Comparison of ENCODE assay signal across 10 cellular contexts in genomic region chr1:25197982-25198681, GRCh38. TPM values are rescaled to one million over a fixed set of nuclear protein-coding genes. Genes with fewer than 3 reads are reported as not detected.
DNase-seq lines count a peak whose midpoint lies in the region; ATAC-seq and TF ChIP-seq lines count a peak whose summit lies in the region.
"Had no signal": no experiment of that assay in that cellular context is flagged by ENCODE, and none has a peak within 500 bp of the region (broad histone marks: within the 10 kb centered on the region; RNA-seq: fewer than 3 reads in every experiment).

No MANE protein-coding gene starts in this region.

- no peak for TF ChIP-seq RAD21 in IMR-90 (IDR thresholded peaks at IDR 0.05; ENCODE audit: low read length)

- no peak overlapping the region for H2BK5ac ChIP-seq in IMR-90 (ENCODE audit: low read depth, low read length, poor library complexity, severe bottlenecking)

- no peaks in the 10 kb centered on the region for H3K9me3 Mint-ChIP-seq in activated naive CD8-positive, alpha-beta T cell treated with anti-CD3 and anti-CD28 coated beads for 36 hours

- no peak overlapping the region for H3K27ac ChIP-seq in IMR-90 (ENCODE audit: insufficient read depth, low read length)
- no peak overlapping the region for H3K27ac ChIP-seq in testis
- H3K27ac ChIP-seq: cardiac muscle cell had no signal

- no peak overlapping the region for H3K9ac ChIP-seq in IMR-90 (ENCODE audit: low read depth, low read length)

- H3K4me3 ChIP-seq in IMR-90 (ENCODE audit: insufficient read depth, low read depth, low read length) (no peak overlapping the region), mucosa of descending colon (no peak overlapping the region), testis (no peak overlapping the region)
- H3K4me3 ChIP-seq: cardiac muscle cell had no signal

- no peak for ATAC-seq in IMR-90 (ENCODE audit: low read depth)
- ATAC-seq in mucosa of descending colon, result peak; percentile 82
- ATAC-seq in HG03439 (IDR thresholded peaks at IDR 0.05; ENCODE audit: unreplicated experiment), result no peak

- DNase-seq in AG20443 (ENCODE audit: low spot score) (peak; percentile 63), IMR-90 (no peak), mucosa of descending colon (peak in 2 of 3 donors; percentile 50 to 66), testis (no peak), HPDE6-E6E7 (ENCODE audit: extremely low spot score) (no peak), NCI-H1694 treated with DMSO at 0.1 percent for 48 hours (lab: John Stamatoyannopoulos, UW) (no peak)
- no peak for DNase-seq in activated naive CD8-positive, alpha-beta T cell treated with anti-CD3 and anti-CD28 coated beads for 36 hours
- DNase-seq: NCI-H226 had no signal

- no peaks in the 10 kb centered on the region for H4K20me1 ChIP-seq in IMR-90 (ENCODE audit: insufficient read depth, low read length)

- no peak overlapping the region for H3K27ac Mint-ChIP-seq in activated naive CD8-positive, alpha-beta T cell treated with anti-CD3 and anti-CD28 coated beads for 36 hours

- H3K9me3 ChIP-seq in IMR-90 (ENCODE audit: control insufficient read depth, insufficient read depth, low read length), result no peaks in the 10 kb centered on the region
- no peaks in the 10 kb centered on the region for H3K9me3 ChIP-seq in mucosa of descending colon
- H3K9me3 ChIP-seq in testis, result no peaks in the 10 kb centered on the region

- no peak overlapping the region for H2AK5ac ChIP-seq in IMR-90 (ENCODE audit: low read depth, low read length)

- POLR2A ChIA-PET in IMR-90 (lab: Charles Lee; ENCODE audit: unreplicated experiment), result no interaction called here

- H3K36me3 ChIP-seq in IMR-90 (ENCODE audit: control insufficient read depth, insufficient read depth, low read length), result no peaks in the 10 kb centered on the region
- H3K36me3 ChIP-seq in mucosa of descending colon (ENCODE audit: low read depth), result no peaks in the 10 kb centered on the region
- no peaks in the 10 kb centered on the region for H3K36me3 ChIP-seq in testis (ENCODE audit: low read depth, missing control alignments)
- H3K36me3 ChIP-seq: cardiac muscle cell had no signal

- BruUV-seq in IMR-90 (replicated peaks; lab: Mats Ljungman, UMichigan), result no TSS peak

- H3K4me2 ChIP-seq in IMR-90 (ENCODE audit: low read depth, low read length), result no peak overlapping the region

- no peak overlapping the region for H2AFZ ChIP-seq in IMR-90 (replicated peaks; ENCODE audit: low read length, poor library complexity)

- peak overlapping the region; percentile 40 for H3K4me3 Mint-ChIP-seq in activated naive CD8-positive, alpha-beta T cell treated with anti-CD3 and anti-CD28 coated beads for 36 hours

- no peaks in the 10 kb centered on the region for H3K27me3 Mint-ChIP-seq in activated naive CD8-positive, alpha-beta T cell treated with anti-CD3 and anti-CD28 coated beads for 36 hours

- no peak overlapping the region for H4K8ac ChIP-seq in IMR-90 (ENCODE audit: low read depth in 2 of 2, low read length in 2 of 2)

- no peak overlapping the region for H3K56ac ChIP-seq in IMR-90 (ENCODE audit: extremely low read depth, insufficient read depth, low read length)

- H3K18ac ChIP-seq in IMR-90 (ENCODE audit: low read depth, low read length), result no peak overlapping the region

- no peaks in the 10 kb centered on the region for H3K9me1 ChIP-seq in IMR-90 (ENCODE audit: insufficient read depth, low read length)

- in situ Hi-C loops in IMR-90 (cut with MboI; ENCODE audit: low sequenced_read_pairs), result no loop called here

- no peak overlapping the region for H2BK15ac ChIP-seq in IMR-90 (ENCODE audit: low read depth, low read length)

- H3K79me1 ChIP-seq in IMR-90 (ENCODE audit: low read depth in 1 of 2, low read length in 2 of 2), result no peaks in the 10 kb centered on the region

- H3K4me1 ChIP-seq in IMR-90 (ENCODE audit: control insufficient read depth, insufficient read depth, low read length) (no peaks in the 10 kb centered on the region; the same call in 1 of the 2 replicates), mucosa of descending colon (ENCODE audit: low read depth) (peaks cover 31% of the 10 kb centered on the region), testis (no peaks in the 10 kb centered on the region)

- no peak overlapping the region for H2BK120ac ChIP-seq in IMR-90 (ENCODE audit: low read depth, low read length)

- peaks cover 67% of the 10 kb centered on the region for H3K27me3 ChIP-seq in IMR-90 (ENCODE audit: control insufficient read depth, insufficient read depth, low read length)
- no peaks in the 10 kb centered on the region for H3K27me3 ChIP-seq in testis
- H3K27me3 ChIP-seq: cardiac muscle cell had no signal

- H3K36me3 Mint-ChIP-seq in activated naive CD8-positive, alpha-beta T cell treated with anti-CD3 and anti-CD28 coated beads for 36 hours, result no peaks in the 10 kb centered on the region

- H4K5ac ChIP-seq in IMR-90 (ENCODE audit: low read depth, low read length), result no peak overlapping the region

- TF ChIP-seq CTCF in IMR-90 (conservative IDR thresholded peaks at IDR 0.05; ENCODE audit: low read depth, low read length) (no peak), mucosa of descending colon (IDR thresholded peaks at IDR 0.05) (no peak), testis (IDR thresholded peaks at IDR 0.05) (no peak)

- no peak overlapping the region for H3K23ac ChIP-seq in IMR-90 (ENCODE audit: low read depth, low read length)

- H2AK9ac ChIP-seq in IMR-90 (replicated peaks; ENCODE audit: low read depth, low read length, poor library complexity), result peak overlapping the region; percentile 45

- H3K14ac ChIP-seq in IMR-90 (replicated peaks; ENCODE audit: low read depth, low read length), result no peak overlapping the region

- dilution Hi-C loops in IMR-90 (cut with HindIII; ENCODE audit: low sequenced_read_pairs, unreplicated experiment), result no loop called here

- intact Hi-C loops in IMR-90 (cut with micrococcal nuclease) (no loop called here), mucosa of descending colon (cut with DNase I, micrococcal nuclease) (no loop called here), testis (cut with DNase I; ENCODE audit: low total_unique reads) (no loop called here)

- no peak overlapping the region for H3K4ac ChIP-seq in IMR-90 (ENCODE audit: low read depth, low read length)

- WGBS in IMR-90 (ENCODE audit: extremely low coverage in 2 of 2, insufficient read length in 1 of 2), 2 experiments, result 60% methylated on average over 2 of the region's 11 CpGs; no CpG with 5 or more reads in 1 of the 2 experiments
- WGBS in testis, 2 donors, result 53 to 61% methylated on average over 11 of the region's 11 CpGs

- H3K4me1 Mint-ChIP-seq in activated naive CD8-positive, alpha-beta T cell treated with anti-CD3 and anti-CD28 coated beads for 36 hours, result peaks cover 14% of the 10 kb centered on the region

- TF ChIP-seq POLR2A in IMR-90 (IDR thresholded peaks at IDR 0.05; ENCODE audit: low read depth, low read length) (no peak), testis (IDR thresholded peaks at IDR 0.05) (no peak)

- no peak overlapping the region for H4K91ac ChIP-seq in IMR-90 (ENCODE audit: insufficient read depth, low read depth, low read length)

- CTCF ChIA-PET in IMR-90 (lab: Yijun Ruan, JAX), result no interaction called here

- no peak overlapping the region for H2BK20ac ChIP-seq in IMR-90 (ENCODE audit: low read depth, low read length)

TF ChIP-seq in IMR-90, 13 proteins besides CTCF, POLR2A, EP300 and RAD21:
- TF ChIP-seq RCOR1 (IDR thresholded peaks at IDR 0.05; ENCODE audit: insufficient replicate concordance, low read length), result no peak
- no peak for TF ChIP-seq SMC3 (IDR thresholded peaks at IDR 0.05; ENCODE audit: low read depth, low read length)
- no peak for TF ChIP-seq CEBPB (IDR thresholded peaks at IDR 0.05; ENCODE audit: low read depth, low read length)

RNA-seq across cellular contexts. Expression of gene SYF2, which starts 34.2 kb away (rescaled TPM):
- total RNA-seq in IMR-90 (2012; rRNA removed) (8.6 and 22.2 TPM in 2 replicates), mucosa of descending colon (10 to 100 TPM; 44.0 to 57.9 (median 48.2) TPM), testis (10 to 100 TPM; 33.9 to 38.2 TPM)
- polyA plus RNA-seq in IMR-90 (2012; rRNA removed) (16.8 and 19.5 TPM in 2 replicates), testis (ENCODE audit: insufficient read depth, low read depth, low replicate concordance) (40.7 TPM)
- 1.9 and 2.6 TPM in 2 replicates for polyA plus RNA-seq in IMR-90 (2012; cell fraction: cytosol; rRNA removed)
- polyA plus RNA-seq in IMR-90 (2012; cell fraction: nucleus; rRNA removed; ENCODE audit: low replicate concordance), result 0.99 and 6.8 TPM in 2 replicates
- total RNA-seq in activated naive CD8-positive, alpha-beta T cell treated with anti-CD3 and anti-CD28 coated beads for 36 hours, result 10 to 100 TPM; 34.8 to 36.6 TPM

RNA-seq across cellular contexts. Expression of gene RSRP1, which starts 49.1 kb away (rescaled TPM):
- total RNA-seq in IMR-90 (2012; rRNA removed) (71.0 and 73.9 TPM in 2 replicates), mucosa of descending colon (100 to 1,000 TPM; 151 to 179 (median 153) TPM), testis (100 to 1,000 TPM; 171 to 175 TPM)
- polyA plus RNA-seq in IMR-90 (2012; rRNA removed) (41.5 and 71.0 TPM in 2 replicates), testis (ENCODE audit: insufficient read depth, low read depth, low replicate concordance) (73.7 TPM)
- 11.6 and 22.6 TPM in 2 replicates for polyA plus RNA-seq in IMR-90 (2012; cell fraction: cytosol; rRNA removed)
- 417 and 584 TPM in 2 replicates for polyA plus RNA-seq in IMR-90 (2012; cell fraction: nucleus; rRNA removed; ENCODE audit: low replicate concordance)
- 10 to 100 TPM; 63.1 to 67.6 TPM for total RNA-seq in activated naive CD8-positive, alpha-beta T cell treated with anti-CD3 and anti-CD28 coated beads for 36 hours

Comparison
In these comparisons a context has a peak if more than half of its experiments do, and no peak if none do; other contexts are left out.
1. DNase-seq: peak in AG20443 (single experiment) and mucosa of descending colon (2 of 3); none in IMR-90 (single experiment), activated naive CD8-positive, alpha-beta T cell treated with anti-CD3 and anti-CD28 coated beads for 36 hours (single experiment), testis (single experiment), HPDE6-E6E7 (single experiment) and NCI-H1694 treated with DMSO at 0.1 percent for 48 hours (single experiment).